In the genomic region with DNA sequence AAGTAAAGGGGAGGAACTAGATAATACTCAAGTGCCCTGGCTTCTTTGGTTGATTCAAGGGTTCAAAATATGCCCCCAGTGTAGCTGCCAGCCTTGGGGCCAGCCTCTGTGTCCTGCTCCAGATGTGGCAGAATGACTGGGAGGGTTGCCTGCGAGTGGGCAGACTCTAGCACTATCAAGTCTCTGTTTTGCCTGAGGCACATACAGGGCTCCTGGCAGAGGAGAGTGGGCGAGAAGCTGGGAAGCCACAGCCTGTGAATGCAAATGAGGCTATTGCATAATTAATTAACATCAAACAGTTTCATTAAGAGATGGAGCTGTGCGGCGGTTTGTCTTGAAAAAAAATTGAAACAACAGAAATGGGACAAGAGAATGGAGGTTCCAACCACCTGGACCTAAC, we compare ENCODE assay signal across 25 cellular contexts. TPM values are rescaled to one million over a fixed set of nuclear protein-coding genes. Genes with fewer than 3 reads are reported as not detected.
DNase-seq lines count a peak whose midpoint lies in the region; ATAC-seq, FAIRE-seq and TF ChIP-seq lines count a peak whose summit lies in the region.
"Had no signal": no experiment of that assay in that cellular context is flagged by ENCODE, and none has a peak within 500 bp of the region (broad histone marks: within the 10 kb centered on the region; RNA-seq: fewer than 3 reads in every experiment).

No MANE protein-coding gene starts in this region.

- no peak for FAIRE-seq in pancreas (lab: Jason Lieb, UNC)
- FAIRE-seq: GM18507, RCC 7860 had no signal

- H3K27ac Mint-ChIP-seq in chondrocyte (ENCODE audit: unreplicated experiment): no peak overlapping the region

- peaks cover 5% of the 10 kb centered on the region for H3K27me3 Mint-ChIP-seq in chondrocyte (ENCODE audit: low read depth)

- no peaks in the 10 kb centered on the region for H3K9me2 ChIP-seq in OCI-LY7 (ENCODE audit: insufficient read depth, low read length)

- BruUV-seq in OCI-LY7 (replicated peaks; lab: Mats Ljungman, UMichigan): no TSS peak

- H3K4me1 ChIP-seq in pancreas (no peaks in the 10 kb centered on the region), OCI-LY7 (ENCODE audit: insufficient read depth, low read length, poor library complexity, severe bottlenecking) (no peaks in the 10 kb centered on the region)
- H3K4me1 ChIP-seq: SJCRH30 had no signal

- no peak overlapping the region for H3K4me3 Mint-ChIP-seq in chondrocyte (ENCODE audit: unreplicated experiment)
- H3K4me3 Mint-ChIP-seq: CD8-positive, alpha-beta memory T cell had no signal

- DNase-seq in NCI-H526 treated with DMSO at 0.1 percent for 48 hours (lab: John Stamatoyannopoulos, UW) (peak; percentile 60), medulla oblongata (ENCODE audit: extremely low spot score) (peak; percentile 23), substantia nigra (lab: John Stamatoyannopoulos, UW) (peak in 20 of 49 donors; percentile 8 to 59 (median 22)), pancreas (no peak), chondrocyte (ENCODE audit: low spot score) (no peak), OCI-LY7 (ENCODE audit: low spot score) (no peak), left colon (no peak)
- DNase-seq: AML-193; Calu3; CD8-positive, alpha-beta memory T cell; DMS153; GOT3; HCEC 1CT; IMR-90; NCI-H1105 treated with DMSO at 0.1 percent for 48 hours; NCI-H2029 treated with DMSO at 0.1 percent for 48 hours; NCI-H226; NCI-H510A treated with DMSO at 0.1 percent for 48 hours; OCI-M1; SJCRH30 had no signal

- H3K36me3 ChIP-seq in pancreas (no peaks in the 10 kb centered on the region), OCI-LY7 (ENCODE audit: insufficient read depth, low read length) (no peaks in the 10 kb centered on the region)
- H3K36me3 ChIP-seq: SJCRH30 had no signal

- H3K9me3 Mint-ChIP-seq in chondrocyte (ENCODE audit: low read depth): no peaks in the 10 kb centered on the region
- H3K9me3 Mint-ChIP-seq: CD8-positive, alpha-beta memory T cell had no signal

- ATAC-seq in pancreas: no peak
- no peak for ATAC-seq in left colon

- H3K4me3 ChIP-seq in pancreas (no peak overlapping the region), OCI-LY7 (ENCODE audit: low read depth, low read length, poor library complexity, severe bottlenecking) (no peak overlapping the region)
- H3K4me3 ChIP-seq: SJCRH30 had no signal

- H4K20me1 ChIP-seq in OCI-LY7 (ENCODE audit: insufficient read depth, low read length): no peaks in the 10 kb centered on the region

- WGBS in pancreas, 2 donors: 83 to 88% methylated on average over 4 of the region's 4 CpGs

- TF ChIP-seq CTCF in pancreas (IDR thresholded peaks at IDR 0.05) (no peak), chondrocyte (IDR thresholded peaks at IDR 0.05) (no peak), OCI-LY7 (conservative IDR thresholded peaks at IDR 0.05; ENCODE audit: low read length) (no peak)

- H2AFZ ChIP-seq in OCI-LY7 (ENCODE audit: low read length): no peak overlapping the region

- intact Hi-C loops in pancreas (cut with DNase I): no loop called here
- intact Hi-C loops in OCI-LY7 (cut with micrococcal nuclease; ENCODE audit: unreplicated experiment): no loop called here
- intact Hi-C loops in left colon (cut with DNase I, micrococcal nuclease): no loop called here

- H3K27me3 ChIP-seq in pancreas: no peaks in the 10 kb centered on the region
- H3K27me3 ChIP-seq: SJCRH30 had no signal

- H3K27ac ChIP-seq in cingulate gyrus (ENCODE audit: low read depth, low read length): peak overlapping the region; percentile 0
- H3K27ac ChIP-seq in substantia nigra (ENCODE audit: low read depth, low read length, poor library complexity, severe bottlenecking): peak overlapping the region; percentile 5
- no peak overlapping the region for H3K27ac ChIP-seq in pancreas
- no peak overlapping the region for H3K27ac ChIP-seq in OCI-LY7 (ENCODE audit: low read depth, low read length, poor library complexity, severe bottlenecking)
- H3K27ac ChIP-seq: C4-2B, KMS-11, SJCRH30 had no signal

- no peaks in the 10 kb centered on the region for H3K36me3 Mint-ChIP-seq in chondrocyte (ENCODE audit: low read depth)
- H3K36me3 Mint-ChIP-seq: CD8-positive, alpha-beta memory T cell had no signal

- H3K79me2 ChIP-seq in OCI-LY7 (ENCODE audit: insufficient read depth, low read depth, low read length): no peaks in the 10 kb centered on the region

- H3K9me3 ChIP-seq in pancreas: no peaks in the 10 kb centered on the region
- no peaks in the 10 kb centered on the region for H3K9me3 ChIP-seq in OCI-LY7 (ENCODE audit: low read length)
- H3K9me3 ChIP-seq: SJCRH30 had no signal

- CTCF ChIA-PET in OCI-LY7 (lab: Charles Lee; ENCODE audit: unreplicated experiment): no interaction called here

- peaks cover 13% of the 10 kb centered on the region for H3K4me1 Mint-ChIP-seq in chondrocyte (ENCODE audit: low read depth)
- H3K4me1 Mint-ChIP-seq: CD8-positive, alpha-beta memory T cell had no signal

- POLR2A ChIA-PET in OCI-LY7 (lab: Charles Lee): no interaction called here

- no peak overlapping the region for H3K4me2 ChIP-seq in OCI-LY7 (ENCODE audit: low read length)
- H3K4me2 ChIP-seq: KMS-11 had no signal

RNA-seq across cellular contexts. Expression of gene BUD13, which starts 50.8 kb away (rescaled TPM):
- total RNA-seq in pancreas (1 to 10 TPM; 5.2 to 8.5 (median 6.2) TPM), chondrocyte (9.6 to 13.1 TPM (median 10.7 TPM) in 3 replicates), OCI-LY7 (2022) (30.3 and 33.1 TPM in 2 replicates), left colon (10 to 100 TPM; 14.0 TPM)
- 10 to 100 TPM; 10.0 to 15.6 TPM for polyA plus RNA-seq in pancreas
- total RNA-seq in OCI-LY7 (2014; rRNA removed; shearing (Covaris generic)): 28.6 and 34.1 TPM in 2 replicates

Comparison
In these comparisons a context has a peak if more than half of its experiments do, and no peak if none do; other contexts are left out.
1. DNase-seq: peak in NCI-H526 treated with DMSO at 0.1 percent for 48 hours (single experiment) and medulla oblongata (single experiment); none in pancreas (0 of 6), chondrocyte (single experiment), OCI-LY7 (single experiment) and left colon (0 of 2).
2. H3K27ac ChIP-seq: peak in cingulate gyrus (single experiment) and substantia nigra (single experiment); none in pancreas (0 of 4) and OCI-LY7 (single experiment).